Comparison of ENCODE assay signal across 24 cellular contexts in genomic region chr11:12251651-12252560, GRCh38.
DNase-seq lines count a peak whose midpoint lies in the region; ATAC-seq and TF ChIP-seq lines count a peak whose summit lies in the region.
"Had no signal": no experiment of that assay in that cellular context is flagged by ENCODE, and none has a peak within 500 bp of the region (broad histone marks: within the 10 kb centered on the region; RNA-seq: fewer than 3 reads in every experiment).

No MANE protein-coding gene starts in this region.

- DNase-seq in COLO668 (lab: John Stamatoyannopoulos, UW; ENCODE audit: unreplicated experiment) (peak; percentile 28), DMS79 treated with DMSO at 0.1 percent for 48 hours (lab: John Stamatoyannopoulos, UW) (peak; percentile 57), NCI-H82 treated with DMSO at 0.1 percent for 48 hours (lab: John Stamatoyannopoulos, UW; ENCODE audit: unreplicated experiment) (peak; percentile 30), iPS-NIHi11 (ENCODE audit: low spot score) (peak; percentile 44), HEK293T (ENCODE audit: extremely low spot score) (no peak), left colon (no peak)
- no peak for DNase-seq in naive thymus-derived CD4-positive, alpha-beta T cell
- DNase-seq: activated CD4-positive, CD25-positive, alpha-beta regulatory T cell treated with anti-CD3 and anti-CD28 coated beads, Interleukin-2, amount 50 U/mL, for 72 hours; brain microvascular endothelial cell; cortex of kidney; H7; islet precursor cell; NCI-H1694; occipital lobe; stimulated activated naive B cell treated with anti-CD40 and anti-IgM and Interleukin-4, amounts not matched to agents 10 μg/mL and 1 μg/mL and 100 μg/mL, for 72 hours; T-helper 9 cell had no signal

- H3K4me3 ChIP-seq in naive thymus-derived CD4-positive, alpha-beta T cell (ENCODE audit: low read length): no peak overlapping the region
- H3K4me3 ChIP-seq: lung, SK-N-MC, tibial nerve had no signal

- no peaks in the 10 kb centered on the region for H3K9me3 Mint-ChIP-seq in naive thymus-derived CD4-positive, alpha-beta T cell
- H3K9me3 Mint-ChIP-seq: activated naive CD4-positive, alpha-beta T cell treated with anti-CD3 and anti-CD28 coated beads, Interleukin-2, amount 50 U/mL, for 24 hours; CD8-positive, alpha-beta memory T cell; stimulated activated naive B cell treated with anti-CD40 and anti-IgM and Interleukin-4, amounts not matched to agents 10 μg/mL and 1 μg/mL and 100 μg/mL, for 72 hours had no signal

- no peak for ATAC-seq in GM21526 (IDR thresholded peaks at IDR 0.05; ENCODE audit: low FRiP score, unreplicated experiment)
- no peak for ATAC-seq in left colon
- ATAC-seq in naive thymus-derived CD4-positive, alpha-beta T cell: no peak
- ATAC-seq: Panc1; sciatic nerve; stimulated activated naive B cell treated with anti-CD40 and anti-IgM and Interleukin-4, amounts not matched to agents 10 μg/mL and 1 μg/mL and 100 μg/mL, for 72 hours had no signal

- intact Hi-C loops in left colon (cut with DNase I, micrococcal nuclease): no loop called here
- intact Hi-C loops in naive thymus-derived CD4-positive, alpha-beta T cell (cut with micrococcal nuclease): no loop called here

- H3K27ac ChIP-seq in naive thymus-derived CD4-positive, alpha-beta T cell (ENCODE audit: low read depth, low read length): no peak overlapping the region
- H3K27ac ChIP-seq: brain microvascular endothelial cell, SK-N-MC, tibial nerve had no signal

- H3K4me3 Mint-ChIP-seq in naive thymus-derived CD4-positive, alpha-beta T cell: no peak overlapping the region
- H3K4me3 Mint-ChIP-seq: activated naive CD4-positive, alpha-beta T cell treated with anti-CD3 and anti-CD28 coated beads, Interleukin-2, amount 50 U/mL, for 24 hours; CD8-positive, alpha-beta memory T cell; stimulated activated naive B cell treated with anti-CD40 and anti-IgM and Interleukin-4, amounts not matched to agents 10 μg/mL and 1 μg/mL and 100 μg/mL, for 72 hours had no signal

- H3K4me1 Mint-ChIP-seq in naive thymus-derived CD4-positive, alpha-beta T cell: no peaks in the 10 kb centered on the region
- H3K4me1 Mint-ChIP-seq: activated naive CD4-positive, alpha-beta T cell treated with anti-CD3 and anti-CD28 coated beads, Interleukin-2, amount 50 U/mL, for 24 hours; CD8-positive, alpha-beta memory T cell; stimulated activated naive B cell treated with anti-CD40 and anti-IgM and Interleukin-4, amounts not matched to agents 10 μg/mL and 1 μg/mL and 100 μg/mL, for 72 hours had no signal

- CTCF ChIA-PET in HEK293T (lab: Yijun Ruan, JAX): no interaction called here
- CTCF ChIA-PET in naive thymus-derived CD4-positive, alpha-beta T cell (lab: Charles Lee): interaction anchor here (1.0 to 1.6 kb wide), 2 partner anchors 9 to 16 kb away, joined by 3 to 4 read pairs; no protein-coding TSS in a partner anchor

- H3K36me3 Mint-ChIP-seq in naive thymus-derived CD4-positive, alpha-beta T cell: peaks cover 0 to 6% (median 0%) of the 10 kb centered on the region in 5 donors
- H3K36me3 Mint-ChIP-seq: stimulated activated naive B cell treated with anti-CD40 and anti-IgM and Interleukin-4, amounts not matched to agents 10 μg/mL and 1 μg/mL and 100 μg/mL, for 72 hours had no signal

- no peaks in the 10 kb centered on the region for H3K4me1 ChIP-seq in naive thymus-derived CD4-positive, alpha-beta T cell (ENCODE audit: control insufficient read depth in 2 of 2, insufficient read depth in 2 of 2, low read length in 2 of 2)

- POLR2A ChIA-PET in HEK293T (lab: Yijun Ruan, JAX): no interaction called here
- POLR2A ChIA-PET in naive thymus-derived CD4-positive, alpha-beta T cell (lab: Charles Lee): no interaction called here

- H3K36me3 ChIP-seq in naive thymus-derived CD4-positive, alpha-beta T cell (ENCODE audit: control insufficient read depth in 2 of 3, insufficient read depth in 3 of 3, low read length in 3 of 3): no peaks in the 10 kb centered on the region

- no peaks in the 10 kb centered on the region for H3K9me3 ChIP-seq in naive thymus-derived CD4-positive, alpha-beta T cell (ENCODE audit: control insufficient read depth in 2 of 3, low read length in 3 of 3)
- H3K9me3 ChIP-seq: tibial nerve had no signal

- no peak overlapping the region for H3K27ac Mint-ChIP-seq in naive thymus-derived CD4-positive, alpha-beta T cell
- H3K27ac Mint-ChIP-seq: activated naive CD4-positive, alpha-beta T cell treated with anti-CD3 and anti-CD28 coated beads, Interleukin-2, amount 50 U/mL, for 24 hours; stimulated activated naive B cell treated with anti-CD40 and anti-IgM and Interleukin-4, amounts not matched to agents 10 μg/mL and 1 μg/mL and 100 μg/mL, for 72 hours had no signal

- H3K27me3 ChIP-seq in naive thymus-derived CD4-positive, alpha-beta T cell (ENCODE audit: control insufficient read depth in 2 of 2, insufficient read depth in 2 of 2, low read length in 2 of 2): no peaks in the 10 kb centered on the region
- H3K27me3 ChIP-seq: brain microvascular endothelial cell, tibial nerve had no signal

- H3K27me3 Mint-ChIP-seq in naive thymus-derived CD4-positive, alpha-beta T cell: no peaks in the 10 kb centered on the region
- H3K27me3 Mint-ChIP-seq: activated naive CD4-positive, alpha-beta T cell treated with anti-CD3 and anti-CD28 coated beads, Interleukin-2, amount 50 U/mL, for 24 hours; CD8-positive, alpha-beta memory T cell had no signal

TF ChIP-seq in HEK293T, 16 proteins besides CTCF, POLR2A, EP300 and RAD21:
- no peak for TF ChIP-seq PKNOX1 (IDR thresholded peaks at IDR 0.05)
- no peak for TF ChIP-seq LEF1 (IDR thresholded peaks at IDR 0.05; ENCODE audit: borderline replicate concordance)
- no peak for TF ChIP-seq HDGF (IDR thresholded peaks at IDR 0.05; ENCODE audit: borderline replicate concordance)
- no peak for TF ChIP-seq FOXK2 (IDR thresholded peaks at IDR 0.05)
- no peak for TF ChIP-seq SP1 (IDR thresholded peaks at IDR 0.05)
- no peak for TF ChIP-seq TARDBP (IDR thresholded peaks at IDR 0.05)
- no peak for TF ChIP-seq L3MBTL2 (conservative IDR thresholded peaks at IDR 0.05)
- TF ChIP-seq FOXM1 (IDR thresholded peaks at IDR 0.05; ENCODE audit: borderline replicate concordance): no peak
- TF ChIP-seq ARNT (IDR thresholded peaks at IDR 0.05): no peak
- no peak for TF ChIP-seq FOXA1 (IDR thresholded peaks at IDR 0.05)
- TF ChIP-seq ELF4 (IDR thresholded peaks at IDR 0.05): no peak
- TF ChIP-seq SUZ12 (IDR thresholded peaks at IDR 0.05): no peak
- no peak for TF ChIP-seq NFRKB (IDR thresholded peaks at IDR 0.05)
- no peak for TF ChIP-seq ZNF384 (IDR thresholded peaks at IDR 0.05)
- TF ChIP-seq CTBP1 (IDR thresholded peaks at IDR 0.05; ENCODE audit: borderline replicate concordance): no peak
- no peak for TF ChIP-seq BHLHE40 (IDR thresholded peaks at IDR 0.05; ENCODE audit: borderline replicate concordance)
TF ChIP-seq in HEK293T: peak in this region for 0.

Comparison
In these comparisons a context has a peak if more than half of its experiments do, and no peak if none do; other contexts are left out.
1. DNase-seq: peak in COLO668 (single experiment), DMS79 treated with DMSO at 0.1 percent for 48 hours (single experiment), NCI-H82 treated with DMSO at 0.1 percent for 48 hours (single experiment) and iPS-NIHi11 (single experiment); none in HEK293T (single experiment), left colon (0 of 2) and naive thymus-derived CD4-positive, alpha-beta T cell (0 of 9).